ENCODE assay signal across 10 cellular contexts in the genomic region with DNA sequence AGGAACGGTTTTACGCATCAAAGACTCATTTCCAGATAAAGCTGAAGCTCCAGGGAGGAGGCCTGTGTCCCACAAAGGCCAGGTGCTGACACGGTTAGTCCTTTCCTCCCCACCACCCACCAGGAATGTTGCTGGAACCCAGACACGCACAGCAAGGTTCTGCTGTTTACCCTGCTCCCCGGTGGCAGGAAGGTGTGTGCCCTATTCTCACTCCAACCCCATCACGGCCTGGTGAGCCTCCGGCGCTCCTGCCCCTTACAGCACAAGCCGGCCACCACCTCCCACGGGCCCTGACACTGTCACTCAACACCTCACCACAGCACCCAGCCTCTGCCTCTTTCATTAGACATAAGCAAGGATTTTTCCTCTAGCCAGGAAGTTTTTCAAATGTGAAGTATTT. TPM values are rescaled to one million over a fixed set of nuclear protein-coding genes. Genes with fewer than 3 reads are reported as not detected.
A peak's percentile ranks its signal among the peaks of the same experiment; 100 is the strongest.
DNase-seq lines count a peak whose midpoint lies in the region; ATAC-seq, FAIRE-seq and TF ChIP-seq lines count a peak whose summit lies in the region.
"Had no signal": no experiment of that assay in that cellular context is flagged by ENCODE, and none has a peak within 500 bp of the region (broad histone marks: within the 10 kb centered on the region; RNA-seq: fewer than 3 reads in every experiment).

No MANE protein-coding gene starts in this region.

- H3K36me3 Mint-ChIP-seq in H9 (ENCODE audit: insufficient read depth in 1 of 3, low read depth in 3 of 3) = peaks cover 2 to 14% (median 8%) of the 10 kb centered on the region in 3 experiments; a peak in 5 of 7 replicates
- H3K36me3 Mint-ChIP-seq in activated naive CD8-positive, alpha-beta T cell treated with anti-CD3 and anti-CD28 coated beads for 36 hours = peaks cover 34% of the 10 kb centered on the region

- H3K9me3 Mint-ChIP-seq in H9 = no peaks in the 10 kb centered on the region
- no peaks in the 10 kb centered on the region for H3K9me3 Mint-ChIP-seq in activated naive CD8-positive, alpha-beta T cell treated with anti-CD3 and anti-CD28 coated beads for 36 hours

- no peak overlapping the region for H3T11ph ChIP-seq in H9 (ENCODE audit: low read length)

- H3K79me2 ChIP-seq in H9 (ENCODE audit: insufficient read depth, low read length) (peaks cover 86% of the 10 kb centered on the region), keratinocyte (ENCODE audit: control insufficient read depth, insufficient read depth, low read length) (peaks cover 94% of the 10 kb centered on the region)

- H3K56ac ChIP-seq in H9 (ENCODE audit: insufficient read length, low read depth, low read length) = no peak overlapping the region

- H2BK12ac ChIP-seq in H9 (ENCODE audit: insufficient read length, low read depth, low read length) = no peak overlapping the region

- H2AFZ ChIP-seq in H9 (ENCODE audit: low read length) (no peak overlapping the region), keratinocyte (ENCODE audit: control insufficient read depth, low read length) (no peak overlapping the region)

- dilution Hi-C loops in keratinocyte (cut with MboI; ENCODE audit: extremely low pct_ligation_motif_present, low sequenced_read_pairs) = no loop called here

- H3K9ac ChIP-seq in H9 (ENCODE audit: extremely low read depth, insufficient read length, low read length) (no peak overlapping the region), keratinocyte (ENCODE audit: control insufficient read depth, extremely low read depth, insufficient read depth, low read length) (peak overlapping the region; percentile 70)

- H3K4me1 ChIP-seq in H9 (ENCODE audit: insufficient read depth, low read length) = peaks cover 11% of the 10 kb centered on the region; the same call in 1 of the 2 replicates
- H3K4me1 ChIP-seq in keratinocyte (ENCODE audit: control insufficient read depth, extremely low read depth, insufficient read depth, low read length) = peaks cover 52% of the 10 kb centered on the region

- H3K9me3 ChIP-seq in H9 (ENCODE audit: control insufficient read depth, low read depth, low read length) (no peaks in the 10 kb centered on the region), keratinocyte (ENCODE audit: control insufficient read depth, low read depth, low read length) (no peaks in the 10 kb centered on the region)

- no peak overlapping the region for H4K91ac ChIP-seq in H9 (ENCODE audit: insufficient read length, low read depth, low read length)

- H3K4me3 Mint-ChIP-seq in H9 = no peak overlapping the region
- peak overlapping the region; percentile 46 for H3K4me3 Mint-ChIP-seq in activated naive CD8-positive, alpha-beta T cell treated with anti-CD3 and anti-CD28 coated beads for 36 hours

- H3K4me1 Mint-ChIP-seq in H9 = peaks cover 70 to 73% of the 10 kb centered on the region in 2 experiments
- peaks cover 94% of the 10 kb centered on the region for H3K4me1 Mint-ChIP-seq in activated naive CD8-positive, alpha-beta T cell treated with anti-CD3 and anti-CD28 coated beads for 36 hours

- H4K5ac ChIP-seq in H9 (ENCODE audit: insufficient read length, low read depth, low read length) = no peak overlapping the region

- H3K27ac Mint-ChIP-seq in H9 = peak overlapping the region; percentile 59 to 84 (median 62); a peak in 6 of 7 replicates
- peak overlapping the region; percentile 78 for H3K27ac Mint-ChIP-seq in activated naive CD8-positive, alpha-beta T cell treated with anti-CD3 and anti-CD28 coated beads for 36 hours

- H3K27me3 ChIP-seq in H9 (ENCODE audit: insufficient read depth, low read length) = no peaks in the 10 kb centered on the region
- H3K27me3 ChIP-seq in keratinocyte (ENCODE audit: control insufficient read depth, extremely low read depth, insufficient read depth, low read length) = no peaks in the 10 kb centered on the region

- H2BK5ac ChIP-seq in H9 (ENCODE audit: insufficient read length, low read length) = no peak overlapping the region

- no peak for TF ChIP-seq CTCF in H9 (conservative IDR thresholded peaks at IDR 0.05)
- no peak for TF ChIP-seq CTCF in keratinocyte (optimal IDR thresholded peaks at IDR 0.05 in 1 of 3, IDR thresholded peaks at IDR 0.05 in 1 of 3, conservative IDR thresholded peaks at IDR 0.05 in 1 of 3; ENCODE audit: extremely low read depth in 1 of 3, insufficient read depth in 2 of 3, low read length in 3 of 3)

- H3K79me1 ChIP-seq in H9 (ENCODE audit: insufficient read depth, low read depth, low read length, poor library complexity, severe bottlenecking) = peaks cover 12% of the 10 kb centered on the region

- H2BK20ac ChIP-seq in H9 (ENCODE audit: low read depth, low read length, poor library complexity, severe bottlenecking) = no peak overlapping the region

- no peak for DNase-seq in H9
- DNase-seq in activated naive CD8-positive, alpha-beta T cell treated with anti-CD3 and anti-CD28 coated beads for 36 hours = no peak
- no peak for DNase-seq in keratinocyte (ENCODE audit: low read depth, low spot score)
- DNase-seq in stimulated activated CD8-positive, alpha-beta memory T cell treated with anti-CD3 and anti-CD28 coated beads, Interleukin-4, amount 100 ng/mL, for 48 hours = peak; percentile 48
- DNase-seq in SIG-M5 treated with dmso at 0.1 percent for 504 hours (lab: John Stamatoyannopoulos, UW; ENCODE audit: unreplicated experiment) = no peak
- DNase-seq: stimulated activated CD4-positive, alpha-beta T cell treated with anti-CD3 and anti-CD28 coated beads, Interleukin-12 subunit alpha, Interleukin-12 subunit beta, amount 100 ng/mL, for 4 hours had no signal

- FAIRE-seq in keratinocyte (lab: Jason Lieb, UNC) = no peak
- FAIRE-seq: colon had no signal

- H3K27ac ChIP-seq in H9 (ENCODE audit: insufficient read length, low read depth, low read length) (no peak overlapping the region), keratinocyte (ENCODE audit: control insufficient read depth, insufficient read depth, low read length) (peak overlapping the region; percentile 93)

- ATAC-seq in HG03196 (IDR thresholded peaks at IDR 0.05; ENCODE audit: unreplicated experiment) (no peak), HG03097 (IDR thresholded peaks at IDR 0.05; ENCODE audit: low FRiP score, unreplicated experiment) (no peak), HG02938 (IDR thresholded peaks at IDR 0.05; ENCODE audit: unreplicated experiment) (no peak)

- no peak overlapping the region for H2BK15ac ChIP-seq in H9 (ENCODE audit: low read depth, low read length)

- peaks cover 12% of the 10 kb centered on the region for H3K9me1 ChIP-seq in keratinocyte (ENCODE audit: control insufficient read depth, extremely low read depth, insufficient read depth, low read length)

- no peak overlapping the region for H2BK120ac ChIP-seq in H9 (ENCODE audit: low read depth, low read length, poor library complexity, severe bottlenecking)

- H3K36me3 ChIP-seq in keratinocyte (ENCODE audit: control insufficient read depth in 2 of 2, extremely low read depth in 1 of 2, insufficient read depth in 2 of 2, low read length in 2 of 2) = peaks cover 0 to 12% of the 10 kb centered on the region in 2 experiments

- H3K4me2 ChIP-seq in H9 (ENCODE audit: insufficient read depth, insufficient read length, low read length) (no peak overlapping the region), keratinocyte (ENCODE audit: control insufficient read depth, extremely low read depth, insufficient read depth, low read depth, low read length) (peak overlapping the region; percentile 91)

- H3K27me3 Mint-ChIP-seq in H9 (ENCODE audit: low read depth) = no peaks in the 10 kb centered on the region; the same call in 1 of the 2 replicates
- H3K27me3 Mint-ChIP-seq in activated naive CD8-positive, alpha-beta T cell treated with anti-CD3 and anti-CD28 coated beads for 36 hours = no peaks in the 10 kb centered on the region

- no CpG with 5 or more reads among the region's 10 CpGs for WGBS in H9 (ENCODE audit: extremely low coverage, insufficient read length, low lambda C conversion rate)

- no peak overlapping the region for H2AK5ac ChIP-seq in H9 (ENCODE audit: insufficient read length, low read length)

- no peak overlapping the region for H3K23ac ChIP-seq in H9 (ENCODE audit: insufficient read length, low read depth, low read length)

- peak overlapping the region in 2 of 3 experiments; percentile 24 to 58 for H3K4me3 ChIP-seq in keratinocyte (ENCODE audit: control insufficient read depth in 2 of 3, extremely low read depth in 1 of 3, insufficient read depth in 2 of 3, low read depth in 1 of 3, low read length in 3 of 3)

- H3K18ac ChIP-seq in H9 (ENCODE audit: insufficient read length, low read depth, low read length) = no peak overlapping the region

- no peak overlapping the region for H3K14ac ChIP-seq in H9 (ENCODE audit: insufficient read depth, low read length)

- H3K23me2 ChIP-seq in H9 (ENCODE audit: insufficient read length, low read depth, low read length, poor library complexity, severe bottlenecking) = no peaks in the 10 kb centered on the region

- H4K20me1 ChIP-seq in H9 (ENCODE audit: control insufficient read depth, insufficient read depth, insufficient read length) (peaks cover 6% of the 10 kb centered on the region), keratinocyte (ENCODE audit: control insufficient read depth, extremely low read depth, insufficient read depth, low read length) (peaks cover 72% of the 10 kb centered on the region)

- H3K4ac ChIP-seq in H9 (ENCODE audit: low read depth, low read length) = no peak overlapping the region

- no peak overlapping the region for H4K8ac ChIP-seq in H9 (replicated peaks; ENCODE audit: insufficient read length, low read depth, low read length)

RNA-seq across cellular contexts. Expression of gene ANKRD11, which starts 47.8 kb away (rescaled TPM):
- 178 and 181 TPM in 2 replicates for total RNA-seq in H9 (2021)
- 100 to 1,000 TPM; 129 to 142 TPM for total RNA-seq in activated naive CD8-positive, alpha-beta T cell treated with anti-CD3 and anti-CD28 coated beads for 36 hours
- polyA plus RNA-seq in keratinocyte = 23.8 to 48.1 TPM (median 30.1 TPM) in 3 replicates
- 213 TPM for polyA plus RNA-seq in keratinocyte (2011; ENCODE audit: low read depth)
- polyA plus RNA-seq in keratinocyte (2011; cell fraction: cytosol; rRNA removed) = 28.2 and 41.3 TPM in 2 replicates
- 136 and 154 TPM in 2 replicates for polyA plus RNA-seq in keratinocyte (2011; cell fraction: nucleus; rRNA removed)
- 64.1 and 79.3 TPM in 2 replicates for polyA plus RNA-seq in keratinocyte (2012; ENCODE audit: low replicate concordance)
- polyA minus RNA-seq in keratinocyte = 22.4 to 90.7 TPM (median 67.2 TPM) in 3 replicates
- polyA minus RNA-seq in keratinocyte (2011; cell fraction: cytosol; rRNA and poly(A)+ RNA removed) = 44.5 TPM
- 81.8 and 119 TPM in 2 replicates for polyA minus RNA-seq in keratinocyte (2011; cell fraction: nucleus; rRNA and poly(A)+ RNA removed)
